21 cellular contexts compared by ENCODE assay signal in genomic region chr20:51587145-51587544, GRCh38. TPM values are rescaled to one million over a fixed set of nuclear protein-coding genes. Genes with fewer than 3 reads are reported as not detected.
DNase-seq lines count a peak whose midpoint lies in the region; ATAC-seq, FAIRE-seq and TF ChIP-seq lines count a peak whose summit lies in the region.
"Had no signal": no experiment of that assay in that cellular context is flagged by ENCODE, and none has a peak within 500 bp of the region (broad histone marks: within the 10 kb centered on the region; RNA-seq: fewer than 3 reads in every experiment).

No MANE protein-coding gene starts in this region.

- H3K36me3 ChIP-seq in SU-DHL-6 (ENCODE audit: low read length) (no peaks in the 10 kb centered on the region), H7 (replicated peaks; ENCODE audit: control insufficient read depth, insufficient read depth, low read length) (no peaks in the 10 kb centered on the region)
- H3K36me3 ChIP-seq: BE2C had no signal

- H3K9ac ChIP-seq in SU-DHL-6 (ENCODE audit: low read length) = no peak overlapping the region

- H3K9me3 ChIP-seq in SU-DHL-6 (ENCODE audit: insufficient read depth, low read length) = no peaks in the 10 kb centered on the region
- H3K9me3 ChIP-seq: BE2C had no signal

- peak overlapping the region; percentile 41 for H3K4me2 ChIP-seq in SU-DHL-6 (ENCODE audit: low read depth, low read length, poor library complexity, severe bottlenecking)

- no peaks in the 10 kb centered on the region for H3K79me2 ChIP-seq in SU-DHL-6 (ENCODE audit: insufficient read depth, low read length)

- no peak for DNase-seq in HTR-8/SVneo (ENCODE audit: insufficient read length, low spot score)
- DNase-seq in NCI-H526 (lab: John Stamatoyannopoulos, UW) = peak; percentile 25 to 37
- no peak for DNase-seq in H7
- DNase-seq in stimulated activated CD4-positive, alpha-beta T cell treated with anti-CD3 and anti-CD28 coated beads, Interleukin-4, amount 100 ng/mL, for 24 hours = no peak
- DNase-seq: ACHN; BE2C; C1 segment of cervical spinal cord; CD4-positive, CD25-positive, alpha-beta regulatory T cell; CD8-positive, alpha-beta memory T cell; COR-L47; DMS 273 treated with DMSO at 0.1 percent for 48 hours; DMS53; DND-41; HCEC 1CT; HFFc6 had no signal

- peak overlapping the region; percentile 44; the same call in 1 of the 2 replicates for H3K27ac ChIP-seq in SU-DHL-6 (ENCODE audit: low read depth, low read length)

- ATAC-seq in HG03135 (IDR thresholded peaks at IDR 0.05; ENCODE audit: unreplicated experiment) = no peak

- no peaks in the 10 kb centered on the region for H4K20me1 ChIP-seq in SU-DHL-6 (ENCODE audit: low read depth, low read length)

- H3K27me3 ChIP-seq in SU-DHL-6 (ENCODE audit: low read length) (no peaks in the 10 kb centered on the region), H7 (ENCODE audit: control insufficient read depth, insufficient read depth, low read length) (no peaks in the 10 kb centered on the region)
- H3K27me3 ChIP-seq: BE2C had no signal

- no peak overlapping the region for H2AFZ ChIP-seq in SU-DHL-6 (ENCODE audit: low read depth, low read length, severe bottlenecking)

- H3K4me3 ChIP-seq in SU-DHL-6 (ENCODE audit: insufficient read depth, low read length, poor library complexity, severe bottlenecking) (no peak overlapping the region), H7 (ENCODE audit: insufficient read depth, low read depth, low read length) (no peak overlapping the region)

- TF ChIP-seq CTCF in SU-DHL-6 (IDR thresholded peaks at IDR 0.05; ENCODE audit: insufficient read depth, low read length, poor library complexity, severe bottlenecking) = no peak

- FAIRE-seq in HTR-8/SVneo (lab: Jason Lieb, UNC) = peak; percentile 81
- FAIRE-seq: A204.1, G401.6, GM12891, GM19239 had no signal

- H3K9me2 ChIP-seq in SU-DHL-6 (replicated peaks; ENCODE audit: insufficient read depth, low read length) = no peaks in the 10 kb centered on the region

- H3F3A ChIP-seq in SU-DHL-6 (ENCODE audit: insufficient read depth) = peaks cover 6% of the 10 kb centered on the region; the same call in 1 of the 2 replicates

RNA-seq across cellular contexts. Expression of gene NFATC2, which starts 44.6 kb away (rescaled TPM):
- total RNA-seq in H7 (2014; rRNA removed; shearing (Covaris generic)) = 0.28 and 0.48 TPM in 2 replicates

Comparison
In these comparisons a context has a peak if more than half of its experiments do, and no peak if none do; other contexts are left out.
1. DNase-seq: peak in NCI-H526 (2 of 2); none in HTR-8/SVneo (single experiment), H7 (single experiment) and stimulated activated CD4-positive, alpha-beta T cell treated with anti-CD3 and anti-CD28 coated beads, Interleukin-4, amount 100 ng/mL, for 24 hours (single experiment).